Comparison of ENCODE assay signal across 30 cellular contexts in genomic region chr5:30034870-30035269, GRCh38.
"Had no signal": no experiment of that assay in that cellular context is flagged by ENCODE, and none has a peak within 500 bp of the region (broad histone marks: within the 10 kb centered on the region; RNA-seq: fewer than 3 reads in every experiment).

No MANE protein-coding gene starts in this region.

- H3K4me3 ChIP-seq: adrenal gland, ascending aorta, body of pancreas, breast epithelium, cardiac muscle cell had no signal

- H3K4me1 ChIP-seq: adrenal gland, ascending aorta, body of pancreas, breast epithelium had no signal

- H3K9me3 ChIP-seq: adrenal gland, ascending aorta, body of pancreas, breast epithelium had no signal

- H3K27ac ChIP-seq: adrenal gland, ascending aorta, body of pancreas, brain microvascular endothelial cell, breast epithelium, cardiac muscle cell had no signal

- H3K36me3 ChIP-seq: adrenal gland, ascending aorta, brain microvascular endothelial cell, breast epithelium, cardiac muscle cell had no signal

- ATAC-seq: activated naive CD4-positive, alpha-beta T cell treated with anti-CD3 and anti-CD28 coated beads, Interleukin-2, amount 50 U/mL, for 72 hours; activated naive CD8-positive, alpha-beta T cell treated with anti-CD3 and anti-CD28 coated beads, Interleukin-2, amount 50 U/mL, for 24 hours; activated T-cell treated with anti-CD3 and anti-CD28 coated beads, Interleukin-2, amount 50 U/mL, for 4 hours; activated T-cell treated with anti-CD3 and anti-CD28 coated beads, Interleukin-2, amount 50 U/mL, for 72 hours; activated T-helper 17 cell treated with anti-CD3 and anti-CD28 coated beads, Interleukin-2, amount 50 U/mL, for 72 hours; body of pancreas had no signal

- DNase-seq: activated effector memory CD4-positive, alpha-beta T cell treated with anti-CD3 and anti-CD28 coated beads, Interleukin-2, amount 50 U/mL, for 16 hours; activated effector memory CD4-positive, alpha-beta T cell treated with Interleukin-2 at 50 U/mL for 16 hours; activated gamma-delta T cell; activated gamma-delta T cell treated with Interleukin-2 at 50 U/mL for 16 hours; activated naive CD4-positive, alpha-beta T cell; activated naive CD4-positive, alpha-beta T cell treated with anti-CD3 and anti-CD28 coated beads for 36 hours; activated naive CD4-positive, alpha-beta T cell treated with anti-CD3 and anti-CD28 coated beads, Interleukin-2, amount 10 ng/mL, durations not matched to agents 7 days and 5 days; activated naive CD4-positive, alpha-beta T cell treated with anti-CD3 and anti-CD28 coated beads, Interleukin-2, amount 50 U/mL, for 16 hours; activated naive CD4-positive, alpha-beta T cell treated with Interleukin-2 at 50 U/mL for 16 hours; activated naive CD8-positive, alpha-beta T cell treated with anti-CD3 and anti-CD28 coated beads for 36 hours; activated naive CD8-positive, alpha-beta T cell treated with anti-CD3 and anti-CD28 coated beads, Interleukin-2, amount 10 ng/mL, durations not matched to agents 7 days and 5 days; activated naive CD8-positive, alpha-beta T cell treated with anti-CD3 and anti-CD28 coated beads, Interleukin-2, amount 50 U/mL, for 24 hours; activated T-cell treated with anti-CD3 and anti-CD28 coated beads, Interleukin-2, amount 50 U/mL, for 24 hours; activated T-cell treated with anti-CD3 and anti-CD28 coated beads, Interleukin-2, amount 50 U/mL, for 4 hours; activated T-cell treated with anti-CD3 and anti-CD28 coated beads, Interleukin-2, amount 50 U/mL, for 48 hours; activated T-cell treated with anti-CD3 and anti-CD28 coated beads, Interleukin-2, amount 50 U/mL, for 72 hours; adrenal gland; amniotic stem cell; anterior cingulate cortex; aorta; body of pancreas; brain microvascular endothelial cell; caudate nucleus; central memory CD4-positive, alpha-beta T cell; cerebellar nuclear complex had no signal
